Comparison of ENCODE assay signal across 16 cellular contexts in the genomic region with DNA sequence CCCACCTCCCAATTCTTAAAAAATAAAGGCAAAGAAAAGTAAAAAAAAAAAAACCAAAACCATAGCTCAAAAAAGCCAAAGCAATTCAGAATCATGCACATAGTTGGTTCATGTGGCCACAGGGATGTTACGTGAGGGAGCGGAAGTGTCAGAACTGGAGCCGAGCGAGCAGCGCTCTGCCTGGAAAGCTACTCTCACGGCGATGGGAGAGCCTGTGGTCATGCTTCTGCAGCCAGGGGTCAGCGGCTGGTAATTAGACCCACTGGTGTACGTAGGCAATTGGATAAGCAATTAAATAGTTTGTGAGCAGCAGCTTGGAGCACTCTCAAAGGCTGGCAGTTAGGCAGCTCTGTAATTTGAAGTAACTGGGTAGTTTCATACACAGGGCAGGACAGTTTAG. TPM values are rescaled to one million over a fixed set of nuclear protein-coding genes. Genes with fewer than 3 reads are reported as not detected.
A peak's percentile ranks its signal among the peaks of the same experiment; 100 is the strongest.
DNase-seq lines count a peak whose midpoint lies in the region; ATAC-seq, FAIRE-seq and TF ChIP-seq lines count a peak whose summit lies in the region.
"Had no signal": no experiment of that assay in that cellular context is flagged by ENCODE, and none has a peak within 500 bp of the region (broad histone marks: within the 10 kb centered on the region; RNA-seq: fewer than 3 reads in every experiment).

No MANE protein-coding gene starts in this region.

- no peak overlapping the region for H2BK5ac ChIP-seq in mesenchymal stem cell (ENCODE audit: low read depth, low read length, poor library complexity, severe bottlenecking)

- H3K4me2 ChIP-seq in mesenchymal stem cell (ENCODE audit: low read length, poor library complexity, severe bottlenecking) = peak overlapping the region; percentile 74

- no peak for ATAC-seq in pancreas
- ATAC-seq: HCT116 had no signal

- TF ChIP-seq POLR2A in testis (IDR thresholded peaks at IDR 0.05) = no peak

- H3K36me3 ChIP-seq in mesenchymal stem cell (ENCODE audit: control insufficient read depth in 1 of 2, insufficient read depth in 2 of 2, low read depth in 1 of 2, low read length in 2 of 2) (no peaks in the 10 kb centered on the region), testis (ENCODE audit: low read depth, missing control alignments) (no peaks in the 10 kb centered on the region), pancreas (no peaks in the 10 kb centered on the region)

- H3K27ac ChIP-seq in mesenchymal stem cell (ENCODE audit: low read length, poor library complexity, severe bottlenecking) = no peak overlapping the region
- no peak overlapping the region for H3K27ac ChIP-seq in testis
- no peak overlapping the region for H3K27ac ChIP-seq in pancreas
- H3K27ac ChIP-seq: 22Rv1, skin epidermis had no signal

- no peak overlapping the region for H2BK12ac ChIP-seq in mesenchymal stem cell (ENCODE audit: low read length in 2 of 2)

- H2AFZ ChIP-seq in mesenchymal stem cell (ENCODE audit: low read depth, low read length) = no peak overlapping the region

- H3K9me3 ChIP-seq in mesenchymal stem cell (ENCODE audit: control insufficient read depth, low read length) (no peaks in the 10 kb centered on the region), testis (no peaks in the 10 kb centered on the region), pancreas (no peaks in the 10 kb centered on the region)
- H3K9me3 ChIP-seq: Caco-2 had no signal

- peak; percentile 39 for DNase-seq in NCI-H748 (lab: John Stamatoyannopoulos, UW; ENCODE audit: unreplicated experiment)
- DNase-seq in NCI-H748 treated with DMSO at 0.1 percent for 48 hours (lab: John Stamatoyannopoulos, UW) = no peak
- peak; percentile 65 for DNase-seq in ecto neural progenitor cell (ENCODE audit: low spot score)
- DNase-seq in mesenchymal stem cell = peak; percentile 68
- DNase-seq in testis = peak; percentile 49
- DNase-seq in UCSD-AML1 (lab: John Stamatoyannopoulos, UW; ENCODE audit: unreplicated experiment) = no peak
- no peak for DNase-seq in DMS153 treated with DMSO at 0.1 percent for 48 hours (lab: John Stamatoyannopoulos, UW; ENCODE audit: unreplicated experiment)
- no peak for DNase-seq in pancreas
- DNase-seq: activated CD4-positive, alpha-beta T cell treated with anti-CD3 and anti-CD28 coated beads, Interleukin-2, amount 50 U/mL, for 48 hours; aorta; Caco-2 had no signal

- no peak overlapping the region for H2BK15ac ChIP-seq in mesenchymal stem cell (ENCODE audit: low read depth, poor library complexity, severe bottlenecking)

- WGBS in mesenchymal stem cell = 60% methylated on average over 9 of the region's 9 CpGs
- WGBS in testis, 2 donors = 8 to 14% methylated on average over 9 of the region's 9 CpGs
- WGBS in pancreas, 2 donors = 83 to 85% methylated on average over 9 of the region's 9 CpGs

- intact Hi-C loops in testis (cut with DNase I; ENCODE audit: low total_unique reads) (no loop called here), pancreas (cut with DNase I) (no loop called here)

- TF ChIP-seq CTCF in testis (IDR thresholded peaks at IDR 0.05) = no peak
- no peak for TF ChIP-seq CTCF in pancreas (IDR thresholded peaks at IDR 0.05)

- FAIRE-seq in pancreas (lab: Jason Lieb, UNC) = no peak
- FAIRE-seq: frontal cortex had no signal

- H3K14ac ChIP-seq in mesenchymal stem cell (ENCODE audit: low read length in 2 of 2) = no peak overlapping the region

- H3K4me1 ChIP-seq in mesenchymal stem cell (ENCODE audit: control insufficient read depth, insufficient read depth, low read depth, low read length) (no peaks in the 10 kb centered on the region), testis (peaks cover 3% of the 10 kb centered on the region), pancreas (no peaks in the 10 kb centered on the region)
- H3K4me1 ChIP-seq: Caco-2 had no signal

- H3K9ac ChIP-seq in mesenchymal stem cell (ENCODE audit: low read length) = no peak overlapping the region

- no peak overlapping the region for H2BK120ac ChIP-seq in mesenchymal stem cell (ENCODE audit: low read depth, low read length)

- no peaks in the 10 kb centered on the region for H3K27me3 ChIP-seq in mesenchymal stem cell (ENCODE audit: control insufficient read depth in 1 of 2, insufficient read depth in 1 of 2, low read length in 2 of 2)
- H3K27me3 ChIP-seq in testis = no peaks in the 10 kb centered on the region
- no peaks in the 10 kb centered on the region for H3K27me3 ChIP-seq in pancreas

- H3K79me1 ChIP-seq in mesenchymal stem cell (replicated peaks; ENCODE audit: low read length, poor library complexity, severe bottlenecking) = no peaks in the 10 kb centered on the region

- H4K8ac ChIP-seq in mesenchymal stem cell (ENCODE audit: low read length) = no peak overlapping the region

- H4K91ac ChIP-seq in mesenchymal stem cell (ENCODE audit: low read length) = no peak overlapping the region

- no peak overlapping the region for H2AK5ac ChIP-seq in mesenchymal stem cell (ENCODE audit: low read length, severe bottlenecking)

- no peak overlapping the region for H3K18ac ChIP-seq in mesenchymal stem cell (ENCODE audit: low read depth in 1 of 2, low read length in 2 of 2)

- H3K4ac ChIP-seq in mesenchymal stem cell (ENCODE audit: low read depth in 1 of 2, low read length in 2 of 2) = no peak overlapping the region

- H3K23ac ChIP-seq in mesenchymal stem cell (ENCODE audit: low read length in 2 of 2) = no peak overlapping the region

- H3K4me3 ChIP-seq in mesenchymal stem cell (ENCODE audit: insufficient read depth in 1 of 2, low read depth in 1 of 2, low read length in 2 of 2) = no peak overlapping the region
- H3K4me3 ChIP-seq in testis = no peak overlapping the region
- no peak overlapping the region for H3K4me3 ChIP-seq in pancreas
- H3K4me3 ChIP-seq: skin epidermis had no signal

RNA-seq across cellular contexts. Expression of a gene that starts 58.1 kb away (rescaled TPM):
- polyA plus RNA-seq in mesenchymal stem cell (2013, experiment 1 of 2) = 6.6 TPM
- 7.0 TPM for polyA plus RNA-seq in mesenchymal stem cell (2013, experiment 2 of 2)
- total RNA-seq in testis (1 to 10 TPM; 2.8 to 8.5 TPM), pancreas (10 to 100 TPM in 5 of 6 donors, 1 to 10 TPM in 1; 8.1 to 30.2 (median 22.7) TPM)
- polyA plus RNA-seq in testis (ENCODE audit: insufficient read depth, low read depth, low replicate concordance) (3.9 TPM), pancreas (1 to 10 TPM; 1.9 to 2.2 TPM)
- total RNA-seq: Caco-2, myocyte had no signal

Comparison
In these comparisons a context has a peak if more than half of its experiments do, and no peak if none do; other contexts are left out.
1. DNase-seq: peak in NCI-H748 (single experiment), ecto neural progenitor cell (single experiment), mesenchymal stem cell (single experiment) and testis (single experiment); none in NCI-H748 treated with DMSO at 0.1 percent for 48 hours (single experiment), UCSD-AML1 (single experiment), DMS153 treated with DMSO at 0.1 percent for 48 hours (single experiment) and pancreas (0 of 6).